Comparison of ENCODE assay signal across 20 cellular contexts in the genomic region with DNA sequence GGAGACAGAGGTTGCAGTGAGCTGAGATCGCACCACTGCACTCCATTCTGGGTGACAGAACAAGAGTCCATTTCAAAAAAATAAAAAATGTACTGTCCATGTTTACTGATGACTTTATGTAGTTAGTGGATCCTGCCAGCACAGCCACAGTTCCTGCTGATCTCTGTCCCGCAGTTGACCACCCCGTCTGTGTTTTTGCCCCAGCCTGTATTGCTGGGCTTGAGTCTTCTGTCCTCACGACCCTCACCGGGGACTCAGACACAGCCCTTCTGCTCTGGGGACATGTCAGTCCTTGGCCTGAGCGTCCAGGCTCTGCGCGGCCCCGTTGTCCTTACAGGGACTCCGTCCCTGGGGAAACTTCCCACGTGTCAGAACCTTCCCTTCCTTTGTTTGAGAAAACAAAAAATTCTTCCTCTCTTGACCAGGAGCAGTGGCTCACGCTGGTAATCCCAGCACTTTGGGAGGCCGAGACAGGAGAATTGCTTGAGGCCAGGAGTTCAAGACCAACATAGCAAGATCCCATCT.
"Had no signal": no experiment of that assay in that cellular context is flagged by ENCODE, and none has a peak within 500 bp of the region (broad histone marks: within the 10 kb centered on the region; RNA-seq: fewer than 3 reads in every experiment).

No MANE protein-coding gene starts in this region.

- H3K4me1 ChIP-seq: colonic mucosa, left lung, lower lobe of right lung, psoas muscle, right lobe of liver, testis, tibial nerve had no signal

- H3K27me3 ChIP-seq: colonic mucosa, right lobe of liver, testis, tibial nerve had no signal

- H3K36me3 ChIP-seq: colonic mucosa, left lung, lower lobe of right lung, neutrophil, right lobe of liver, tibial nerve had no signal

- H3K9me3 ChIP-seq: colonic mucosa, left lung, lower lobe of right lung, neutrophil, psoas muscle, right lobe of liver, testis, tibial nerve had no signal

- DNase-seq: colonic mucosa; dermis blood vessel endothelial cell; foreskin melanocyte; hippocampal formation; kidney glomerular epithelial cell; lower lobe of right lung; midbrain; naive B cell; nephron progenitor cell; psoas muscle; retina; stimulated activated CD4-positive, alpha-beta T cell treated with anti-CD3 and anti-CD28 coated beads, Interleukin-2, amount 100 ng/mL, for 24 hours; stimulated activated CD4-positive, alpha-beta T cell treated with anti-CD3 and anti-CD28 coated beads, Interleukin-4, amount 100 ng/mL, for 4 hours; stimulated activated naive B cell treated with anti-CD40 and anti-IgM and Interleukin-4, amounts not matched to agents 10 μg/mL and 1 μg/mL and 100 μg/mL, for 72 hours; stimulated activated naive CD8-positive, alpha-beta T cell treated with anti-CD3 and anti-CD28 coated beads, Interleukin-15, amount 100 ng/mL, for 72 hours; testis had no signal

- H3K4me3 ChIP-seq: colonic mucosa, left lung, lower lobe of right lung, psoas muscle, right lobe of liver, testis, tibial nerve had no signal

- H3K27ac ChIP-seq: colonic mucosa, left lung, lower lobe of right lung, neutrophil, psoas muscle, right lobe of liver, testis, tibial nerve had no signal

- ATAC-seq: left lung; lower lobe of right lung; psoas muscle; right lobe of liver; stimulated activated naive B cell treated with anti-CD40 and anti-IgM and Interleukin-4, amounts not matched to agents 10 μg/mL and 1 μg/mL and 100 μg/mL, for 72 hours; stimulated activated naive CD8-positive, alpha-beta T cell treated with anti-CD3 and anti-CD28 coated beads, Interleukin-15, amount 100 ng/mL, for 72 hours had no signal
